ENCODE assay signal across 19 cellular contexts in genomic region chr16:86966781-86967180, GRCh38.
DNase-seq lines count a peak whose midpoint lies in the region; ATAC-seq, FAIRE-seq and TF ChIP-seq lines count a peak whose summit lies in the region.
"Had no signal": no experiment of that assay in that cellular context is flagged by ENCODE, and none has a peak within 500 bp of the region (broad histone marks: within the 10 kb centered on the region; RNA-seq: fewer than 3 reads in every experiment).

No MANE protein-coding gene starts in this region.

- no peaks in the 10 kb centered on the region for H3K4me1 ChIP-seq in kidney (ENCODE audit: control insufficient read depth in 1 of 2, insufficient read depth in 1 of 2, low read depth in 1 of 2, low read length in 2 of 2)
- H3K4me1 ChIP-seq: HAP-1 had no signal

- no peaks in the 10 kb centered on the region for H3K9me3 ChIP-seq in kidney (ENCODE audit: control insufficient read depth in 1 of 2, low read length in 2 of 2)
- H3K9me3 ChIP-seq: HAP-1 had no signal

- H3K4me1 Mint-ChIP-seq in nephron: peaks cover 70% of the 10 kb centered on the region

- H3K4me3 ChIP-seq in kidney (ENCODE audit: low read length in 2 of 2): no peak overlapping the region
- H3K4me3 ChIP-seq: GM12878, GM23248, HAP-1, K562 had no signal

- peaks cover 31% of the 10 kb centered on the region for H3K27me3 Mint-ChIP-seq in nephron (ENCODE audit: low read depth)
- H3K27me3 Mint-ChIP-seq: CD4-positive, alpha-beta T cell had no signal

- intact Hi-C loops in kidney (cut with DNase I): no loop called here

- no peak for ATAC-seq in HG02642 (IDR thresholded peaks at IDR 0.05; ENCODE audit: poor library complexity, unreplicated experiment)
- ATAC-seq: GM12878, K562 had no signal

- DNase-seq in ACHN (peak; percentile 35), Caki2 (ENCODE audit: low read depth) (peak; percentile 39), kidney (peak; percentile 14), AML-193 (lab: John Stamatoyannopoulos, UW) (no peak), foreskin melanocyte (no peak)
- DNase-seq: Calu3; CD4-positive, alpha-beta T cell; DND-41; EL; GM23248; IMR-90 had no signal

- in situ Hi-C loops in ACHN (cut with HindIII; ENCODE audit: low pct_ligation_motif_present, low pct_unique_long_range_greater_than_20kb, low sequenced_read_pairs) (no loop called here), Caki2 (cut with HindIII; ENCODE audit: low pct_unique_long_range_greater_than_20kb, low sequenced_read_pairs) (no loop called here)

- H3K9ac ChIP-seq in kidney (ENCODE audit: low read length in 2 of 2): no peak overlapping the region
- H3K9ac ChIP-seq: GM23248 had no signal

- H3K9me3 Mint-ChIP-seq in nephron: no peaks in the 10 kb centered on the region
- H3K9me3 Mint-ChIP-seq: CD4-positive, alpha-beta T cell had no signal

- H3K4me3 Mint-ChIP-seq in nephron: no peak overlapping the region
- H3K4me3 Mint-ChIP-seq: CD4-positive, alpha-beta T cell had no signal

- no peaks in the 10 kb centered on the region for H3K36me3 Mint-ChIP-seq in nephron (ENCODE audit: low read depth)

- TF ChIP-seq CTCF in kidney (IDR thresholded peaks at IDR 0.05; ENCODE audit: borderline replicate concordance, extremely low read depth, insufficient read depth): no peak
- no peak for TF ChIP-seq CTCF in nephron (IDR thresholded peaks at IDR 0.05; ENCODE audit: unreplicated experiment in 3 of 3)

- no peak for FAIRE-seq in kidney (lab: Jason Lieb, UNC)
- FAIRE-seq: GM12878, GM19239, HTR-8/SVneo, K562 had no signal

- H3K27ac Mint-ChIP-seq in nephron: peak overlapping the region in 2 of 3 experiments; percentile 7
- H3K27ac Mint-ChIP-seq: CD4-positive, alpha-beta T cell had no signal

- H3K36me3 ChIP-seq in kidney (ENCODE audit: control insufficient read depth in 1 of 2, insufficient read depth in 2 of 2, low read length in 2 of 2): no peaks in the 10 kb centered on the region
- H3K36me3 ChIP-seq: HAP-1 had no signal

- H3K27ac ChIP-seq in kidney (ENCODE audit: low read depth in 2 of 2, low read length in 2 of 2): no peak overlapping the region
- H3K27ac ChIP-seq: C4-2B, GM23248 had no signal

Comparison
In these comparisons a context has a peak if more than half of its experiments do, and no peak if none do; other contexts are left out.
1. DNase-seq: peak in ACHN (single experiment), Caki2 (single experiment) and kidney (single experiment); none in AML-193 (0 of 2) and foreskin melanocyte (single experiment).